ENCODE assay signal across 21 cellular contexts in the genomic region with DNA sequence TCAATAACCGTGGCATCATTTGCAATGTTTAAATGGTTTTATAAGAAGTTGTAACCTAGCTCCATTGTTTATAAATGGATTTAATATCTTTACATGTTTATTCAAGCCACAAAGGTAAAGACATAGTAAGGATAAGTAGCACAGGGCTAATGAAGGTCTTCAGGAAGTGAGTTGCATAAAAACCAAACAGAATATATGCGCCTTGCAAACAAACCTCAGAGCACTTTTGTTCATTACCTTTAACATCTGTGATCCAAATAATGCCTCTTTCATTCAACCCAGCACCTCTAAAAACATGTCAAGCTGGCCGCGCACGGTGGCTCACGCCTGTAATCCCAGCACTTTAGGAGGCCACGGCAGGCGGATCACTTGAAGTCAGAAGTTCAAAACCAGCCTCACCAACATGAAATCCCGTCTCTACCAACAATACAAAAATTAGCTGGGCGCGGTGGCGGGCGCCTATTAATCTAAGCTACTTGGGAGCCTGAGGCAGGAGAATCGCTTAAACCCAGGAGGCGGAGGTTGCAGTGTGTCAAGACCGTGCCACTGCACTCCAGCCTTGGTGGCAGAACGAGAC. TPM values are rescaled to one million over a fixed set of nuclear protein-coding genes. Genes with fewer than 3 reads are reported as not detected.
DNase-seq lines count a peak whose midpoint lies in the region; ATAC-seq and TF ChIP-seq lines count a peak whose summit lies in the region.
"Had no signal": no experiment of that assay in that cellular context is flagged by ENCODE, and none has a peak within 500 bp of the region (broad histone marks: within the 10 kb centered on the region; RNA-seq: fewer than 3 reads in every experiment).

No MANE protein-coding gene starts in this region.

- TF ChIP-seq CTCF in vagina (IDR thresholded peaks at IDR 0.05), result no peak
- TF ChIP-seq CTCF in upper lobe of right lung (IDR thresholded peaks at IDR 0.05), result no peak
- no peak for TF ChIP-seq CTCF in CD8-positive, alpha-beta T cell (IDR thresholded peaks at IDR 0.05)

- no peak overlapping the region for H3K27ac ChIP-seq in vagina
- H3K27ac ChIP-seq in upper lobe of right lung, result no peak overlapping the region
- H3K27ac ChIP-seq in CD8-positive, alpha-beta T cell (ENCODE audit: low read depth, low read length), result no peak overlapping the region
- H3K27ac ChIP-seq: BLaER1 treated with 17β-estradiol and CSF1 and Interleukin-3, amounts not matched to agents 10 nM and 100 nM; SJSA1 had no signal

- TF ChIP-seq POLR2A in vagina (IDR thresholded peaks at IDR 0.05), result no peak

- H3K36me3 Mint-ChIP-seq in CD8-positive, alpha-beta T cell, result no peaks in the 10 kb centered on the region
- H3K36me3 Mint-ChIP-seq: CD8-positive, alpha-beta memory T cell had no signal

- POLR2A ChIA-PET in CD8-positive, alpha-beta T cell (lab: Charles Lee), result no interaction called here

- H3K4me1 ChIP-seq in vagina (no peaks in the 10 kb centered on the region), upper lobe of right lung (no peaks in the 10 kb centered on the region)
- H3K4me1 ChIP-seq in CD8-positive, alpha-beta T cell (ENCODE audit: insufficient read depth, low read length), result no peaks in the 10 kb centered on the region
- H3K4me1 ChIP-seq: BLaER1 treated with 17β-estradiol and CSF1 and Interleukin-3, amounts not matched to agents 10 nM and 100 nM; SJSA1 had no signal

- H3K27me3 Mint-ChIP-seq in CD8-positive, alpha-beta T cell (ENCODE audit: low read depth), result no peaks in the 10 kb centered on the region
- H3K27me3 Mint-ChIP-seq: CD8-positive, alpha-beta memory T cell had no signal

- peak; percentile 68 for DNase-seq in DMS53 (lab: John Stamatoyannopoulos, UW)
- DNase-seq in HuH-7 (ENCODE audit: low spot score), result peak; percentile 10
- DNase-seq in NCI-H69 (lab: John Stamatoyannopoulos, UW), result peak; percentile 80
- peak in 1 of 2 donors; percentile 7 for DNase-seq in left colon
- no peak for DNase-seq in vagina (ENCODE audit: extremely low spot score in 2 of 2)
- DNase-seq in upper lobe of right lung, result no peak
- no peak for DNase-seq in CD8-positive, alpha-beta T cell
- DNase-seq in head of caudate nucleus, result no peak
- DNase-seq: ACHN; Calu3; CD8-positive, alpha-beta memory T cell; DMS79; Kasumi-1; MM.1S; NCI-H1048; NCI-H1694; NCI-H446 treated with DMSO at 0.1 percent for 48 hours; T-helper 1 cell had no signal

- H3K4me3 ChIP-seq in vagina (no peak overlapping the region), upper lobe of right lung (no peak overlapping the region)
- no peak overlapping the region for H3K4me3 ChIP-seq in CD8-positive, alpha-beta T cell (ENCODE audit: low read depth, low read length)
- H3K4me3 ChIP-seq: BLaER1 treated with 17β-estradiol and CSF1 and Interleukin-3, amounts not matched to agents 10 nM and 100 nM; SJSA1 had no signal

- no peaks in the 10 kb centered on the region for H3K9me3 Mint-ChIP-seq in CD8-positive, alpha-beta T cell

- no peaks in the 10 kb centered on the region for H3K27me3 ChIP-seq in vagina
- no peaks in the 10 kb centered on the region for H3K27me3 ChIP-seq in upper lobe of right lung
- no peaks in the 10 kb centered on the region for H3K27me3 ChIP-seq in CD8-positive, alpha-beta T cell (ENCODE audit: insufficient read depth, low read length)
- H3K27me3 ChIP-seq: BLaER1 treated with 17β-estradiol and CSF1 and Interleukin-3, amounts not matched to agents 10 nM and 100 nM; SJSA1 had no signal

- H3K9me3 ChIP-seq in vagina (no peaks in the 10 kb centered on the region), upper lobe of right lung (no peaks in the 10 kb centered on the region)
- no peaks in the 10 kb centered on the region for H3K9me3 ChIP-seq in CD8-positive, alpha-beta T cell (ENCODE audit: low read length)
- H3K9me3 ChIP-seq: BLaER1 treated with 17β-estradiol and CSF1 and Interleukin-3, amounts not matched to agents 10 nM and 100 nM; SJSA1 had no signal

- H3K36me3 ChIP-seq in vagina (no peaks in the 10 kb centered on the region), upper lobe of right lung (no peaks in the 10 kb centered on the region)
- no peaks in the 10 kb centered on the region for H3K36me3 ChIP-seq in CD8-positive, alpha-beta T cell (ENCODE audit: insufficient read depth, low read length)
- H3K36me3 ChIP-seq: BLaER1 treated with 17β-estradiol and CSF1 and Interleukin-3, amounts not matched to agents 10 nM and 100 nM; SJSA1 had no signal

- CTCF ChIA-PET in CD8-positive, alpha-beta T cell (lab: Charles Lee), result no interaction called here

- ATAC-seq in left colon (peak; percentile 37), upper lobe of right lung (no peak)
- no peak for ATAC-seq in CD8-positive, alpha-beta T cell

- H3K4me3 Mint-ChIP-seq in CD8-positive, alpha-beta T cell, result no peak overlapping the region
- H3K4me3 Mint-ChIP-seq: CD8-positive, alpha-beta memory T cell had no signal

- intact Hi-C loops in left colon (cut with DNase I, micrococcal nuclease) (no loop called here), vagina (cut with DNase I) (no loop called here), upper lobe of right lung (cut with DNase I) (no loop called here), head of caudate nucleus (cut with DNase I) (no loop called here)
- intact Hi-C loops in CD8-positive, alpha-beta T cell (cut with DNase I, micrococcal nuclease), result no loop called here

- no peaks in the 10 kb centered on the region for H3K4me1 Mint-ChIP-seq in CD8-positive, alpha-beta T cell (ENCODE audit: low read depth)
- H3K4me1 Mint-ChIP-seq: CD8-positive, alpha-beta memory T cell had no signal

- H3K27ac Mint-ChIP-seq in CD8-positive, alpha-beta T cell, result no peak overlapping the region
- H3K27ac Mint-ChIP-seq: CD8-positive, alpha-beta memory T cell had no signal

RNA-seq across cellular contexts. Expression of gene BRINP3, which starts 25.3 kb away (rescaled TPM):
- total RNA-seq in left colon (10 to 100 TPM; 23.7 to 23.9 TPM), vagina (not detected), upper lobe of right lung (1.2 TPM)
- total RNA-seq in CD8-positive, alpha-beta T cell, result not detected
- total RNA-seq: Calu3; CD8-positive, alpha-beta memory T cell; OCI-LY7; SJSA1 had no signal

Comparison
In these comparisons a context has a peak if more than half of its experiments do, and no peak if none do; other contexts are left out.
1. DNase-seq: peak in DMS53 (single experiment), HuH-7 (single experiment) and NCI-H69 (single experiment); none in vagina (0 of 2), upper lobe of right lung (single experiment), CD8-positive, alpha-beta T cell (0 of 7) and head of caudate nucleus (0 of 42).
2. RNA of gene BRINP3, which starts 25.3 kb away (total RNA-seq): 23.7 to 23.9 TPM in left colon; 1.2 TPM in upper lobe of right lung (single experiment), not detected in vagina (single experiment) and not detected in CD8-positive, alpha-beta T cell; every median in the first group is over 10 times any median in the second.